21 cellular contexts compared by ENCODE assay signal in genomic region chr2:132256251-132256902, GRCh38.
A peak's percentile ranks its signal among the peaks of the same experiment; 100 is the strongest.
DNase-seq lines count a peak whose midpoint lies in the region; ATAC-seq and TF ChIP-seq lines count a peak whose summit lies in the region.
"Had no signal": no experiment of that assay in that cellular context is flagged by ENCODE, and none has a peak within 500 bp of the region (broad histone marks: within the 10 kb centered on the region; RNA-seq: fewer than 3 reads in every experiment).

No MANE protein-coding gene starts in this region.

- H3K9me3 ChIP-seq in SK-N-SH = no peaks in the 10 kb centered on the region
- H3K9me3 ChIP-seq in endodermal cell (ENCODE audit: control insufficient read depth, low read length) = no peaks in the 10 kb centered on the region

- H3K36me3 Mint-ChIP-seq in endodermal cell (ENCODE audit: low read depth) = peaks cover 11% of the 10 kb centered on the region

- no peaks in the 10 kb centered on the region for H3F3A ChIP-seq in SK-N-SH (replicated peaks; ENCODE audit: insufficient read depth)

- H3K4me3 Mint-ChIP-seq in endodermal cell = no peak overlapping the region

- H3K27me3 ChIP-seq in SK-N-SH (ENCODE audit: insufficient read depth) = no peaks in the 10 kb centered on the region; the same call in 1 of the 2 replicates
- no peaks in the 10 kb centered on the region for H3K27me3 ChIP-seq in endodermal cell (ENCODE audit: control insufficient read depth, insufficient read depth, low read length, poor library complexity, severe bottlenecking)
- H3K27me3 ChIP-seq: BLaER1 treated with 17β-estradiol and CSF1 and Interleukin-3, amounts not matched to agents 10 nM and 100 nM had no signal

- no peaks in the 10 kb centered on the region for H3K4me1 Mint-ChIP-seq in endodermal cell

- no peak for TF ChIP-seq CTCF in SK-N-SH (IDR thresholded peaks at IDR 0.05)
- TF ChIP-seq CTCF in GM13977 (IDR thresholded peaks at IDR 0.05; ENCODE audit: extremely low read depth, insufficient read depth, missing control alignments) = no peak
- TF ChIP-seq CTCF in endodermal cell (conservative IDR thresholded peaks at IDR 0.05) = no peak

- WGBS in SK-N-SH (ENCODE audit: low lambda C conversion rate) = 84% methylated on average over 31 of the region's 68 CpGs
- WGBS in endodermal cell (ENCODE audit: insufficient coverage in 1 of 2, insufficient read length in 1 of 2), 2 experiments = 95% methylated on average over 35 to 61 of the region's 68 CpGs

- H2AFZ ChIP-seq in SK-N-SH (ENCODE audit: low read depth) = no peak overlapping the region

- H3K79me2 ChIP-seq in SK-N-SH (ENCODE audit: insufficient read depth) = no peaks in the 10 kb centered on the region

- CTCF ChIA-PET in SK-N-SH (lab: Yijun Ruan, JAX) = no interaction called here

- intact Hi-C loops in sciatic nerve (cut with DNase I) = no loop called here

- H4K20me1 ChIP-seq in SK-N-SH (ENCODE audit: insufficient read depth) = no peaks in the 10 kb centered on the region
- H4K20me1 ChIP-seq: BLaER1 treated with 17β-estradiol and CSF1 and Interleukin-3, amounts not matched to agents 10 nM and 100 nM had no signal

- H3K27ac ChIP-seq in SK-N-SH (ENCODE audit: low read depth in 2 of 2, low read length in 1 of 2) = no peak overlapping the region
- H3K27ac ChIP-seq in endodermal cell (ENCODE audit: low read depth, low read length) = no peak overlapping the region
- H3K27ac ChIP-seq: 22Rv1; BLaER1 treated with 17β-estradiol and CSF1 and Interleukin-3, amounts not matched to agents 10 nM and 100 nM; HL-60 had no signal

- H3K36me3 ChIP-seq in SK-N-SH (replicated peaks in 1 of 2; ENCODE audit: control insufficient read depth in 1 of 2, insufficient read depth in 2 of 2, low read length in 1 of 2) (no peaks in the 10 kb centered on the region), endodermal cell (ENCODE audit: control insufficient read depth, insufficient read depth, low read length) (no peaks in the 10 kb centered on the region)
- H3K36me3 ChIP-seq: BLaER1 treated with 17β-estradiol and CSF1 and Interleukin-3, amounts not matched to agents 10 nM and 100 nM had no signal

- in situ Hi-C loops in GM13977 (cut with MboI; ENCODE audit: low pct_unique_long_range_greater_than_20kb, low sequenced_read_pairs, unreplicated experiment) = no loop called here

- no peak overlapping the region for H3K4me2 ChIP-seq in SK-N-SH
- H3K4me2 ChIP-seq: BLaER1 treated with 17β-estradiol and CSF1 and Interleukin-3, amounts not matched to agents 10 nM and 100 nM had no signal

- no peak for TF ChIP-seq RAD21 in SK-N-SH (IDR thresholded peaks at IDR 0.05; ENCODE audit: low read length)

- TF ChIP-seq EP300 in SK-N-SH (IDR thresholded peaks at IDR 0.05; ENCODE audit: borderline replicate concordance in 1 of 2, low read depth in 1 of 2, low read length in 1 of 2) = no peak

- H3K27me3 Mint-ChIP-seq in endodermal cell (ENCODE audit: insufficient read depth) = no peaks in the 10 kb centered on the region

- no peaks in the 10 kb centered on the region for H3K9me2 ChIP-seq in SK-N-SH

- H3K27ac Mint-ChIP-seq in endodermal cell = no peak overlapping the region

- H3K9ac ChIP-seq in SK-N-SH (no peak overlapping the region), endodermal cell (ENCODE audit: extremely low read depth, low read length, poor library complexity, severe bottlenecking) (no peak overlapping the region)
- H3K9ac ChIP-seq: BLaER1 treated with 17β-estradiol and CSF1 and Interleukin-3, amounts not matched to agents 10 nM and 100 nM had no signal

- DNase-seq in SK-N-SH (peak; percentile 8), GM13977 (ENCODE audit: low spot score) (peak; percentile 6), endodermal cell (peak; percentile 31), sciatic nerve (ENCODE audit: low spot score) (peak; percentile 47), DMS114 treated with DMSO at 0.1 percent for 48 hours (lab: John Stamatoyannopoulos, UW; ENCODE audit: unreplicated experiment) (no peak), nucleus accumbens (lab: John Stamatoyannopoulos, UW) (no peak)
- DNase-seq: DMS153, EL, KBM-7, NCI-H1092, NCI-H1694 treated with DMSO at 0.1 percent for 48 hours, NCI-H2171, NCI-H446 treated with DMSO at 0.1 percent for 48 hours, NCI-H774 had no signal

- POLR2A ChIA-PET in SK-N-SH (lab: Yijun Ruan, JAX) = no interaction called here

- H3K9me3 Mint-ChIP-seq in endodermal cell = peaks cover 49% of the 10 kb centered on the region

- H3K4me3 ChIP-seq in SK-N-SH (ENCODE audit: low read depth in 2 of 2, low read length in 1 of 2) (no peak overlapping the region), endodermal cell (ENCODE audit: low read length) (no peak overlapping the region)

- H3K4me1 ChIP-seq in SK-N-SH (ENCODE audit: control insufficient read depth in 1 of 2, insufficient read depth in 2 of 2, low read depth in 1 of 2, low read length in 1 of 2) (no peaks in the 10 kb centered on the region; a peak in 1 of 4 replicates), endodermal cell (ENCODE audit: control insufficient read depth, insufficient read depth, low read length) (no peaks in the 10 kb centered on the region)
- H3K4me1 ChIP-seq: BLaER1 treated with 17β-estradiol and CSF1 and Interleukin-3, amounts not matched to agents 10 nM and 100 nM had no signal

- ATAC-seq in SK-N-SH treated with all-trans-retinoic acid at 6 μM for 48 hours = no peak
- no peak for ATAC-seq in sciatic nerve
- no peak for ATAC-seq in HG03378 (IDR thresholded peaks at IDR 0.05; ENCODE audit: unreplicated experiment)
- ATAC-seq: Panc1, Right ventricle myocardium inferior had no signal

TF ChIP-seq in SK-N-SH, 30 proteins besides CTCF, POLR2A, EP300 and RAD21:
- no peak for TF ChIP-seq FOXJ3 (CRISPR knock-in tag; IDR thresholded peaks at IDR 0.05)
TF ChIP-seq in SK-N-SH: peak in this region for 0.

TF ChIP-seq in SK-N-SH treated with all-trans-retinoic acid at 6 μM for 48 hours, 23 proteins besides CTCF, POLR2A, EP300 and RAD21:
- no peak for TF ChIP-seq TCF4 (CRISPR knock-in tag; IDR thresholded peaks at IDR 0.05; ENCODE audit: borderline replicate concordance)
- no peak for TF ChIP-seq ESRRG (CRISPR knock-in tag; IDR thresholded peaks at IDR 0.05)
- TF ChIP-seq ZNF70 (CRISPR knock-in tag; IDR thresholded peaks at IDR 0.05) = no peak
- TF ChIP-seq OSR1 (CRISPR knock-in tag; IDR thresholded peaks at IDR 0.05) = no peak
- TF ChIP-seq TOX (CRISPR knock-in tag; IDR thresholded peaks at IDR 0.05; ENCODE audit: borderline replicate concordance) = no peak
- no peak for TF ChIP-seq POU6F1 (CRISPR knock-in tag; IDR thresholded peaks at IDR 0.05; ENCODE audit: borderline replicate concordance, low read depth)
- TF ChIP-seq ZFP3 (CRISPR knock-in tag; IDR thresholded peaks at IDR 0.05) = no peak
- no peak for TF ChIP-seq BACH2 (CRISPR knock-in tag; IDR thresholded peaks at IDR 0.05; ENCODE audit: borderline replicate concordance)
- TF ChIP-seq ZC3H10 (CRISPR knock-in tag; IDR thresholded peaks at IDR 0.05) = no peak
- no peak for TF ChIP-seq ISL1 (CRISPR knock-in tag; IDR thresholded peaks at IDR 0.05)
- no peak for TF ChIP-seq GLIS3 (CRISPR knock-in tag; IDR thresholded peaks at IDR 0.05)
- no peak for TF ChIP-seq CREB5 (CRISPR knock-in tag; IDR thresholded peaks at IDR 0.05; ENCODE audit: low read depth)

Comparison
In these comparisons a context has a peak if more than half of its experiments do, and no peak if none do; other contexts are left out.
1. DNase-seq: peak in SK-N-SH (single experiment), GM13977 (single experiment), endodermal cell (single experiment) and sciatic nerve (single experiment); none in DMS114 treated with DMSO at 0.1 percent for 48 hours (single experiment) and nucleus accumbens (0 of 56).